ENCODE assay signal across 24 cellular contexts in the genomic region with DNA sequence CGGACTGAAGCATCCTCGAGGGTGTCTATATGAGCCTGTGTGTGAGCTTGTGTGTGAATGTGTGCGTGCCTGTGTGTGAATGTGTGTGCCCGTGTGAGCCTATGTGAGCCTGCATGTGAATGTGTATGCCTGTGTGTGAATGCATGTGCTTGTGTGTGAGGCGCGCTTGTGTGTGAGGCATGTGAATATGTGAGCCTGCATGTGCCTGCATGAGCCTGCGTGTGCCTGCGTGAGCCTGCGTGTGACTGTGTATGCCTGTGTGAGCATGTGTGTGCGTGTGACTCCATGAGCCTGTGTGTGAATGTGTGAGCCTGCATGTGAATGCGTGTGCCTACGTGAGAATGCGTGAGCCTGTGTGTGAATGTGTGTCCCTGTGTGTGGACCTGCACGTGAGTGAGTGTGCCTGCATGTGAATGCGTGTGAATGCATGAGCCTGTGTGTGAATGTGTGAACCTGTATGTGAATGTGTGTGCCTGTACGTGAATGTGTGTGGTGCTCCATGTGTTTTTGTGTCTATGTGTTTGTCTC. TPM values are rescaled to one million over a fixed set of nuclear protein-coding genes. Genes with fewer than 3 reads are reported as not detected.
DNase-seq lines count a peak whose midpoint lies in the region; ATAC-seq and TF ChIP-seq lines count a peak whose summit lies in the region.
"Had no signal": no experiment of that assay in that cellular context is flagged by ENCODE, and none has a peak within 500 bp of the region (broad histone marks: within the 10 kb centered on the region; RNA-seq: fewer than 3 reads in every experiment).

No MANE protein-coding gene starts in this region.

- H3K9me3 ChIP-seq in right atrium auricular region (no peaks in the 10 kb centered on the region), upper lobe of right lung (no peaks in the 10 kb centered on the region)
- H3K9me3 ChIP-seq: SK-N-SH had no signal

- no peak overlapping the region for H3K27ac ChIP-seq in right atrium auricular region
- no peak overlapping the region for H3K27ac ChIP-seq in upper lobe of right lung

- TF ChIP-seq CTCF in right atrium auricular region (IDR thresholded peaks at IDR 0.05), result no peak
- TF ChIP-seq CTCF in endothelial cell (IDR thresholded peaks at IDR 0.05; ENCODE audit: unreplicated experiment), result no peak
- no peak for TF ChIP-seq CTCF in nephron (IDR thresholded peaks at IDR 0.05; ENCODE audit: unreplicated experiment in 3 of 3)
- TF ChIP-seq CTCF in upper lobe of right lung (IDR thresholded peaks at IDR 0.05), result no peak

- H3K36me3 Mint-ChIP-seq in endothelial cell (ENCODE audit: low read depth, unreplicated experiment) (peaks cover 11% of the 10 kb centered on the region), nephron (ENCODE audit: low read depth) (peaks cover 9% of the 10 kb centered on the region)

- intact Hi-C loops in Right ventricle myocardium superior (cut with DNase I) (no loop called here), upper lobe of right lung (cut with DNase I) (no loop called here)

- H3K27me3 Mint-ChIP-seq in endothelial cell (ENCODE audit: unreplicated experiment), result peaks cover 9% of the 10 kb centered on the region
- H3K27me3 Mint-ChIP-seq in nephron (ENCODE audit: low read depth), result peaks cover 21% of the 10 kb centered on the region
- H3K27me3 Mint-ChIP-seq: activated naive CD8-positive, alpha-beta T cell had no signal

- peaks cover 4% of the 10 kb centered on the region for H3K9me3 Mint-ChIP-seq in endothelial cell (ENCODE audit: unreplicated experiment)
- H3K9me3 Mint-ChIP-seq in nephron, result peaks cover 10% of the 10 kb centered on the region

- no peak for ATAC-seq in Right ventricle myocardium superior (ENCODE audit: poor library complexity)
- ATAC-seq in upper lobe of right lung, result no peak
- ATAC-seq in GM21367 (IDR thresholded peaks at IDR 0.05; ENCODE audit: unreplicated experiment), result no peak
- ATAC-seq: activated CD4-positive, CD25-positive, alpha-beta regulatory T cell treated with anti-CD3 and anti-CD28 coated beads, Interleukin-2, amount 50 U/mL, for 24 hours had no signal

- H3K4me1 Mint-ChIP-seq in endothelial cell (ENCODE audit: unreplicated experiment) (no peaks in the 10 kb centered on the region), nephron (peaks cover 63% of the 10 kb centered on the region)
- H3K4me1 Mint-ChIP-seq: activated CD4-positive, alpha-beta memory T cell treated with anti-CD3 and anti-CD28 coated beads, Interleukin-2, amount 10 ng/mL, durations not matched to agents 7 days and 5 days had no signal

- H3K36me3 ChIP-seq in right atrium auricular region (no peaks in the 10 kb centered on the region), upper lobe of right lung (no peaks in the 10 kb centered on the region)

- H3K4me3 Mint-ChIP-seq in endothelial cell (ENCODE audit: unreplicated experiment) (no peak overlapping the region), nephron (peak overlapping the region in 2 of 3 experiments; percentile 36 to 41)
- H3K4me3 Mint-ChIP-seq: activated CD4-positive, alpha-beta memory T cell treated with anti-CD3 and anti-CD28 coated beads, Interleukin-2, amount 10 ng/mL, durations not matched to agents 7 days and 5 days; activated naive CD8-positive, alpha-beta T cell; nephron progenitor cell; T-helper 1 cell treated with Interleukin-12 subunit alpha and Interleukin-12 subunit beta and Interleukin-4 antibody, amounts not matched to agents 30 μg/mL and 1 μg/mL, for 36 hours had no signal

- H3K4me1 ChIP-seq in right atrium auricular region, result peaks cover 0 to 7% of the 10 kb centered on the region in 2 donors
- H3K4me1 ChIP-seq in upper lobe of right lung, result no peaks in the 10 kb centered on the region

- H3K4me3 ChIP-seq in right atrium auricular region (no peak overlapping the region), upper lobe of right lung (no peak overlapping the region)

- H3K27me3 ChIP-seq in right atrium auricular region (no peaks in the 10 kb centered on the region), upper lobe of right lung (peaks cover 8% of the 10 kb centered on the region)

- DNase-seq in Right ventricle myocardium superior (peak; percentile 30), right atrium auricular region (ENCODE audit: low spot score) (no peak), endothelial cell (ENCODE audit: low spot score) (no peak), upper lobe of right lung (peak; percentile 40), NCI-H526 treated with DMSO at 0.1 percent for 48 hours (lab: John Stamatoyannopoulos, UW) (no peak), epidermal melanocyte (ENCODE audit: insufficient read length, low spot score) (no peak)
- DNase-seq: 8988T; activated CD4-positive, alpha-beta memory T cell treated with anti-CD3 and anti-CD28 coated beads, Interleukin-2, amount 10 ng/mL, durations not matched to agents 7 days and 5 days; anterior cingulate cortex; caudate nucleus; cortex of kidney; DMS153; NCI-H1105; NCI-H2029; nephron progenitor cell; SK-N-SH; stimulated activated CD4-positive, alpha-beta T cell treated with anti-CD3 and anti-CD28 coated beads, Interleukin-15, amount 100 ng/mL, for 24 hours; stimulated activated naive CD4-positive, alpha-beta T cell had no signal

- H3K27ac Mint-ChIP-seq in endothelial cell (ENCODE audit: unreplicated experiment), result peak overlapping the region; percentile 9
- H3K27ac Mint-ChIP-seq in nephron, result peak overlapping the region; percentile 55 to 76 (median 63)
- H3K27ac Mint-ChIP-seq: activated CD4-positive, alpha-beta memory T cell treated with anti-CD3 and anti-CD28 coated beads, Interleukin-2, amount 10 ng/mL, durations not matched to agents 7 days and 5 days; activated naive CD8-positive, alpha-beta T cell; activated T-helper 2 cell treated with anti-CD3 and anti-CD28 coated beads, Interferon-gamma antibody, Interleukin-2, Interleukin-4, amounts not matched to agents 10 μg/mL and 5 μg/mL and 100 μg/mL, durations not matched to agents 14 hours and 24 hours and 36 hours; nephron progenitor cell; T-helper 1 cell treated with Interleukin-12 subunit alpha and Interleukin-12 subunit beta and Interleukin-4 antibody, amounts not matched to agents 30 μg/mL and 1 μg/mL, for 36 hours had no signal

RNA-seq across cellular contexts. Expression of a gene that starts 33.4 kb away (rescaled TPM):
- total RNA-seq in Right ventricle myocardium superior (34.5 TPM), right atrium auricular region (10 to 100 TPM; 31.8 to 34.2 TPM), endothelial cell (ENCODE audit: unreplicated experiment) (0.85 TPM), upper lobe of right lung (57.1 TPM)

Comparison
In these comparisons a context has a peak if more than half of its experiments do, and no peak if none do; other contexts are left out.
1. DNase-seq: peak in Right ventricle myocardium superior (single experiment) and upper lobe of right lung (single experiment); none in right atrium auricular region (single experiment), endothelial cell (single experiment), NCI-H526 treated with DMSO at 0.1 percent for 48 hours (single experiment) and epidermal melanocyte (single experiment).
2. RNA of a gene that starts 33.4 kb away (total RNA-seq): 57.1 TPM in upper lobe of right lung (single experiment), 34.5 TPM in Right ventricle myocardium superior (single experiment) and 31.8 to 34.2 TPM in right atrium auricular region; 0.85 TPM in endothelial cell (single experiment); every median in the first group is over 10 times any median in the second.